Comparison of ENCODE assay signal across 10 cellular contexts in the genomic region with DNA sequence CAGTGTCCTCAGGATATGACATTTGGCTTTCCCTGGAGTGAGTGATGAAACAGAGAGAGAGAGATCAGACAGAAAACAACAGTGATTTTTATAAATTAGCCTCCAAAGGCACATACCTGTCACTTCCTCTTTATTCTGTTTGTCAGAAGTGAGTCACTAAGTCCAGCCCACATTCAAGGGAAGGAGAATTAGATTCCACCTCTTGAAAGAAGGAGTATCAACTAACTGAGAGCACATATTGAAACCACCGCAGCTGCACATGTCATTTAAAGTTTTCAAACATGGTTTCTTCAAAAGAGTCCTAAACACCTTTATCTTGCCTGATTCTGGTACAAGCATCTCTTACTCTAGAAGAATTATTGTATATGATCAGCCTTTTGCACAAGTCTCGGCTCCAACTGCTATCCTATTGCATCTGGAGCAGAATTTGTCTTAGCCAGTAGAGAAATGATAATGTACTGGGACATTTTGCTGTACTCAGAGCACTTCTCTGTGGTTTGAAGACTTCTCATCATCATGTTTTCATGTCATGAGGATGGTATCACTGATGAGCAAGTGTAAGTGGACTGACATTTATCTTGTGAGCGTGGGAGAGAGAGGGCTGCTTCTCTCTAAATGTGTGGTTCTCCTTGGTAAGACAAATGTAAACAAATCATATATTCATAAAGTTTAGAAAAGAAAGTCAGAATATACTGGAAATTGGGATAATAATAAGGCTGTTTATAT.
A peak's percentile ranks its signal among the peaks of the same experiment; 100 is the strongest.
DNase-seq lines count a peak whose midpoint lies in the region; ATAC-seq and TF ChIP-seq lines count a peak whose summit lies in the region.
"Had no signal": no experiment of that assay in that cellular context is flagged by ENCODE, and none has a peak within 500 bp of the region (broad histone marks: within the 10 kb centered on the region; RNA-seq: fewer than 3 reads in every experiment).

No MANE protein-coding gene starts in this region.

- peaks cover 8% of the 10 kb centered on the region for H3K9me3 Mint-ChIP-seq in activated T-helper 2 cell treated with anti-CD3 and anti-CD28 coated beads, Interferon-gamma antibody, Interleukin-2, Interleukin-4, amounts not matched to agents 10 μg/mL and 5 μg/mL and 100 μg/mL, durations not matched to agents 14 hours and 24 hours and 36 hours

- DNase-seq in GM12865 (ENCODE audit: low read depth) (peak; percentile 68), globus pallidus (ENCODE audit: low spot score) (no peak), inferior parietal cortex (ENCODE audit: extremely low spot score) (no peak), cortex of kidney (lab: John Stamatoyannopoulos, UW) (no peak), Right ventricle myocardium inferior (ENCODE audit: missing footprints) (no peak)
- DNase-seq in activated T-helper 2 cell treated with anti-CD3 and anti-CD28 coated beads, Interferon-gamma antibody, Interleukin-2, Interleukin-4, amounts not matched to agents 10 μg/mL and 5 μg/mL and 100 μg/mL, durations not matched to agents 14 hours and 24 hours and 36 hours (ENCODE audit: low spot score) = no peak
- DNase-seq: activated effector memory CD4-positive, alpha-beta T cell treated with anti-CD3 and anti-CD28 coated beads, Interleukin-2, amount 50 U/mL, for 16 hours; esophagus squamous epithelium had no signal

- intact Hi-C loops in activated T-helper 2 cell treated with anti-CD3 and anti-CD28 coated beads, Interferon-gamma antibody, Interleukin-2, Interleukin-4, amounts not matched to agents 10 μg/mL and 5 μg/mL and 100 μg/mL, durations not matched to agents 14 hours and 24 hours and 36 hours (cut with micrococcal nuclease) = loop anchor here (2.0 to 10.0 kb wide), 11 partner anchors 76 to 1166 kb away; no protein-coding TSS in a partner anchor
- intact Hi-C loops in Right ventricle myocardium inferior (cut with DNase I) = no loop called here

- H3K4me3 Mint-ChIP-seq in activated T-helper 2 cell treated with anti-CD3 and anti-CD28 coated beads, Interferon-gamma antibody, Interleukin-2, Interleukin-4, amounts not matched to agents 10 μg/mL and 5 μg/mL and 100 μg/mL, durations not matched to agents 14 hours and 24 hours and 36 hours (ENCODE audit: low read depth) = peak overlapping the region; percentile 72

- no peak for TF ChIP-seq CTCF in GM12865 (IDR thresholded peaks at IDR 0.05; ENCODE audit: insufficient read depth, low read depth, low read length, missing control alignments)

- peaks cover 66% of the 10 kb centered on the region for H3K4me1 Mint-ChIP-seq in activated T-helper 2 cell treated with anti-CD3 and anti-CD28 coated beads, Interferon-gamma antibody, Interleukin-2, Interleukin-4, amounts not matched to agents 10 μg/mL and 5 μg/mL and 100 μg/mL, durations not matched to agents 14 hours and 24 hours and 36 hours (ENCODE audit: low read depth)

- no peak overlapping the region for H3K4me3 ChIP-seq in GM12865 (ENCODE audit: low read depth, low read length)
- H3K4me3 ChIP-seq: esophagus squamous epithelium had no signal

- ATAC-seq in GM19438 (IDR thresholded peaks at IDR 0.05; ENCODE audit: low read depth, unreplicated experiment) = peak; percentile 60
- ATAC-seq in HG03280 (IDR thresholded peaks at IDR 0.05; ENCODE audit: unreplicated experiment) = peak; percentile 58
- no peak for ATAC-seq in Right ventricle myocardium inferior

- peaks cover 4% of the 10 kb centered on the region for H3K36me3 Mint-ChIP-seq in activated T-helper 2 cell treated with anti-CD3 and anti-CD28 coated beads, Interferon-gamma antibody, Interleukin-2, Interleukin-4, amounts not matched to agents 10 μg/mL and 5 μg/mL and 100 μg/mL, durations not matched to agents 14 hours and 24 hours and 36 hours (ENCODE audit: low read depth)

- H3K27ac Mint-ChIP-seq in activated T-helper 2 cell treated with anti-CD3 and anti-CD28 coated beads, Interferon-gamma antibody, Interleukin-2, Interleukin-4, amounts not matched to agents 10 μg/mL and 5 μg/mL and 100 μg/mL, durations not matched to agents 14 hours and 24 hours and 36 hours = peak overlapping the region; percentile 96

- H3K27me3 Mint-ChIP-seq in activated T-helper 2 cell treated with anti-CD3 and anti-CD28 coated beads, Interferon-gamma antibody, Interleukin-2, Interleukin-4, amounts not matched to agents 10 μg/mL and 5 μg/mL and 100 μg/mL, durations not matched to agents 14 hours and 24 hours and 36 hours (ENCODE audit: low read depth) = no peaks in the 10 kb centered on the region
